1 cellular context compared by ENCODE assay signal in genomic region chr19:54209748-54210494, GRCh38.
TF ChIP-seq lines count a peak whose summit lies in the region.

No MANE protein-coding gene starts in this region.

TF ChIP-seq in K562, 482 proteins besides CTCF, POLR2A, EP300 and RAD21 (continued from another document and continues in another):
- TF ChIP-seq CHD7 (IDR thresholded peaks at IDR 0.05; ENCODE audit: low read depth, low read length) (no peak), MEF2A (IDR thresholded peaks at IDR 0.05; ENCODE audit: control insufficient read depth, low read depth, low read length) (0 out of 2 replicates have a peak, but pooled peaks have one; percentile 61), RREB1 (CRISPR knock-in tag; IDR thresholded peaks at IDR 0.05) (no peak), MAFG (tag; conservative IDR thresholded peaks at IDR 0.05) (no peak), BRCA1 (IDR thresholded peaks at IDR 0.05) (no peak), BRCA1 (CRISPR knock-in tag; IDR thresholded peaks at IDR 0.05) (no peak), SIRT6 (IDR thresholded peaks at IDR 0.05; ENCODE audit: low read depth, low read length) (no peak), NCOA1 (IDR thresholded peaks at IDR 0.05; ENCODE audit: low read depth) (peak; percentile 30; the same call in 1 of the 2 replicates), KHSRP (IDR thresholded peaks at IDR 0.05) (no peak), ZNF140 (CRISPR knock-in tag; IDR thresholded peaks at IDR 0.05) (no peak), ZNF23 (CRISPR knock-in tag; IDR thresholded peaks at IDR 0.05) (no peak), SMAD3 (CRISPR knock-in tag; conservative IDR thresholded peaks at IDR 0.05) (no peak), GABPB1 (CRISPR knock-in tag; IDR thresholded peaks at IDR 0.05) (no peak), ZNF507 (tag; conservative IDR thresholded peaks at IDR 0.05) (no peak), ZNF24 (IDR thresholded peaks at IDR 0.05) (no peak), ZNF3 (CRISPR knock-in tag; IDR thresholded peaks at IDR 0.05) (no peak), ZNF551 (CRISPR knock-in tag; IDR thresholded peaks at IDR 0.05) (no peak), CEBPZ (IDR thresholded peaks at IDR 0.05; ENCODE audit: borderline replicate concordance, low read depth, low read length) (no peak), NUFIP1 (IDR thresholded peaks at IDR 0.05; ENCODE audit: partially characterized antibody) (no peak), FUS (optimal IDR thresholded peaks at IDR 0.05; ENCODE audit: low read depth, low read length) (no peak), GABPB2 (CRISPR knock-in tag; conservative IDR thresholded peaks at IDR 0.05) (no peak), ZBED1 (IDR thresholded peaks at IDR 0.05) (no peak), PHF21A (IDR thresholded peaks at IDR 0.05; ENCODE audit: borderline replicate concordance, low read depth) (no peak), ZNF695 (CRISPR knock-in tag; IDR thresholded peaks at IDR 0.05) (no peak), ARID2 (IDR thresholded peaks at IDR 0.05) (no peak), HNRNPUL1 (IDR thresholded peaks at IDR 0.05; ENCODE audit: low read length) (peak; percentile 65; the same call in 1 of the 2 replicates), NFRKB (IDR thresholded peaks at IDR 0.05; ENCODE audit: low read depth) (no peak)
- TF ChIP-seq, protein P1, sequence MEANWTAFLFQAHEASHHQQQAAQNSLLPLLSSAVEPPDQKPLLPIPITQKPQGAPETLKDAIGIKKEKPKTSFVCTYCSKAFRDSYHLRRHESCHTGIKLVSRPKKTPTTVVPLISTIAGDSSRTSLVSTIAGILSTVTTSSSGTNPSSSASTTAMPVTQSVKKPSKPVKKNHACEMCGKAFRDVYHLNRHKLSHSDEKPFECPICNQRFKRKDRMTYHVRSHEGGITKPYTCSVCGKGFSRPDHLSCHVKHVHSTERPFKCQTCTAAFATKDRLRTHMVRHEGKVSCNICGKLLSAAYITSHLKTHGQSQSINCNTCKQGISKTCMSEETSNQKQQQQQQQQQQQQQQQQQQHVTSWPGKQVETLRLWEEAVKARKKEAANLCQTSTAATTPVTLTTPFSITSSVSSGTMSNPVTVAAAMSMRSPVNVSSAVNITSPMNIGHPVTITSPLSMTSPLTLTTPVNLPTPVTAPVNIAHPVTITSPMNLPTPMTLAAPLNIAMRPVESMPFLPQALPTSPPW (CRISPR knock-in tag; IDR thresholded peaks at IDR 0.05) = peak; percentile 75
- TF ChIP-seq, protein P2, sequence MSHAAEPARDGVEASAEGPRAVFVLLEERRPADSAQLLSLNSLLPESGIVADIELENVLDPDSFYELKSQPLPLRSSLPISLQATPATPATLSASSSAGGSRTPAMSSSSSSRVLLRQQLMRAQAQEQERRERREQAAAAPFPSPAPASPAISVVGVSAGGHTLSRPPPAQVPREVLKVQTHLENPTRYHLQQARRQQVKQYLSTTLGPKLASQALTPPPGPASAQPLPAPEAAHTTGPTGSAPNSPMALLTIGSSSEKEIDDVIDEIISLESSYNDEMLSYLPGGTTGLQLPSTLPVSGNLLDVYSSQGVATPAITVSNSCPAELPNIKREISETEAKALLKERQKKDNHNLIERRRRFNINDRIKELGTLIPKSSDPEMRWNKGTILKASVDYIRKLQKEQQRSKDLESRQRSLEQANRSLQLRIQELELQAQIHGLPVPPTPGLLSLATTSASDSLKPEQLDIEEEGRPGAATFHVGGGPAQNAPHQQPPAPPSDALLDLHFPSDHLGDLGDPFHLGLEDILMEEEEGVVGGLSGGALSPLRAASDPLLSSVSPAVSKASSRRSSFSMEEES (CRISPR knock-in tag; IDR thresholded peaks at IDR 0.05) = no peak
